ENCODE assay signal across 1 cellular context in genomic region chr6:44049163-44049988, GRCh38.
TF ChIP-seq lines count a peak whose summit lies in the region.

No MANE protein-coding gene starts in this region.

TF ChIP-seq in K562, 482 proteins besides CTCF, POLR2A, EP300 and RAD21 (continued from another document and continues in another):
- no peak for TF ChIP-seq ZNF384 (IDR thresholded peaks at IDR 0.05; ENCODE audit: low read depth, low read length)
- TF ChIP-seq SIN3A (IDR thresholded peaks at IDR 0.05; ENCODE audit: borderline replicate concordance in 2 of 2, control insufficient read depth in 1 of 2, low read depth in 2 of 2, low read length in 2 of 2) = no peak
- TF ChIP-seq KLF1 (tag; IDR thresholded peaks at IDR 0.05) = peak; percentile 54; the same call in 1 of the 2 replicates
- TF ChIP-seq, protein P1, sequence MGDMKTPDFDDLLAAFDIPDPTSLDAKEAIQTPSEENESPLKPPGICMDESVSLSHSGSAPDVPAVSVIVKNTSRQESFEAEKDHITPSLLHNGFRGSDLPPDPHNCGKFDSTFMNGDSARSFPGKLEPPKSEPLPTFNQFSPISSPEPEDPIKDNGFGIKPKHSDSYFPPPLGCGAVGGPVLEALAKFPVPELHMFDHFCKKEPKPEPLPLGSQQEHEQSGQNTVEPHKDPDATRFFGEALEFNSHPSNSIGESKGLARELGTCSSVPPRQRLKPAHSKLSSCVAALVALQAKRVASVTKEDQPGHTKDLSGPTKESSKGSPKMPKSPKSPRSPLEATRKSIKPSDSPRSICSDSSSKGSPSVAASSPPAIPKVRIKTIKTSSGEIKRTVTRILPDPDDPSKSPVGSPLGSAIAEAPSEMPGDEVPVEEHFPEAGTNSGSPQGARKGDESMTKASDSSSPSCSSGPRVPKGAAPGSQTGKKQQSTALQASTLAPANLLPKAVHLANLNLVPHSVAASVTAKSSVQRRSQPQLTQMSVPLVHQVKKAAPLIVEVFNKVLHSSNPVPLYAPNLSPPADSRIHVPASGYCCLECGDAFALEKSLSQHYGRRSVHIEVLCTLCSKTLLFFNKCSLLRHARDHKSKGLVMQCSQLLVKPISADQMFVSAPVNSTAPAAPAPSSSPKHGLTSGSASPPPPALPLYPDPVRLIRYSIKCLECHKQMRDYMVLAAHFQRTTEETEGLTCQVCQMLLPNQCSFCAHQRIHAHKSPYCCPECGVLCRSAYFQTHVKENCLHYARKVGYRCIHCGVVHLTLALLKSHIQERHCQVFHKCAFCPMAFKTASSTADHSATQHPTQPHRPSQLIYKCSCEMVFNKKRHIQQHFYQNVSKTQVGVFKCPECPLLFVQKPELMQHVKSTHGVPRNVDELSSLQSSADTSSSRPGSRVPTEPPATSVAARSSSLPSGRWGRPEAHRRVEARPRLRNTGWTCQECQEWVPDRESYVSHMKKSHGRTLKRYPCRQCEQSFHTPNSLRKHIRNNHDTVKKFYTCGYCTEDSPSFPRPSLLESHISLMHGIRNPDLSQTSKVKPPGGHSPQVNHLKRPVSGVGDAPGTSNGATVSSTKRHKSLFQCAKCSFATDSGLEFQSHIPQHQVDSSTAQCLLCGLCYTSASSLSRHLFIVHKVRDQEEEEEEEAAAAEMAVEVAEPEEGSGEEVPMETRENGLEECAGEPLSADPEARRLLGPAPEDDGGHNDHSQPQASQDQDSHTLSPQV (IDR thresholded peaks at IDR 0.05) = peak; percentile 58
- TF ChIP-seq SNRNP70 (optimal IDR thresholded peaks at IDR 0.05; ENCODE audit: low read depth, low read length) = no peak
- TF ChIP-seq EHMT2 (IDR thresholded peaks at IDR 0.05) = peak; percentile 6; the same call in 1 of the 2 replicates
- peak; percentile 60; the same call in 1 of the 2 replicates for TF ChIP-seq FOXK1 (CRISPR knock-in tag; IDR thresholded peaks at IDR 0.05; ENCODE audit: borderline replicate concordance)
- no peak for TF ChIP-seq ZNF696 (CRISPR knock-in tag; conservative IDR thresholded peaks at IDR 0.05)
- peak in 1 of 2 experiments; percentile 31; a peak in 1 of 4 replicates for TF ChIP-seq RCOR1 (IDR thresholded peaks at IDR 0.05; ENCODE audit: borderline replicate concordance in 1 of 2, low read depth in 2 of 2, low read length in 2 of 2)
- TF ChIP-seq FOSL1 (tag; conservative IDR thresholded peaks at IDR 0.05) = peak; percentile 80
- 0 out of 2 replicates have a peak, but pooled peaks have one; percentile 43 for TF ChIP-seq BACH1 (tag; IDR thresholded peaks at IDR 0.05)
- TF ChIP-seq ZBTB2 (IDR thresholded peaks at IDR 0.05) = no peak
- TF ChIP-seq ZBTB1 (CRISPR knock-in tag; IDR thresholded peaks at IDR 0.05; ENCODE audit: borderline replicate concordance, low read depth) = no peak
- no peak for TF ChIP-seq POLR2AphosphoS2 (IDR thresholded peaks at IDR 0.05; ENCODE audit: low read length)
- TF ChIP-seq RFX1 (IDR thresholded peaks at IDR 0.05) = no peak
- TF ChIP-seq, protein P2, sequence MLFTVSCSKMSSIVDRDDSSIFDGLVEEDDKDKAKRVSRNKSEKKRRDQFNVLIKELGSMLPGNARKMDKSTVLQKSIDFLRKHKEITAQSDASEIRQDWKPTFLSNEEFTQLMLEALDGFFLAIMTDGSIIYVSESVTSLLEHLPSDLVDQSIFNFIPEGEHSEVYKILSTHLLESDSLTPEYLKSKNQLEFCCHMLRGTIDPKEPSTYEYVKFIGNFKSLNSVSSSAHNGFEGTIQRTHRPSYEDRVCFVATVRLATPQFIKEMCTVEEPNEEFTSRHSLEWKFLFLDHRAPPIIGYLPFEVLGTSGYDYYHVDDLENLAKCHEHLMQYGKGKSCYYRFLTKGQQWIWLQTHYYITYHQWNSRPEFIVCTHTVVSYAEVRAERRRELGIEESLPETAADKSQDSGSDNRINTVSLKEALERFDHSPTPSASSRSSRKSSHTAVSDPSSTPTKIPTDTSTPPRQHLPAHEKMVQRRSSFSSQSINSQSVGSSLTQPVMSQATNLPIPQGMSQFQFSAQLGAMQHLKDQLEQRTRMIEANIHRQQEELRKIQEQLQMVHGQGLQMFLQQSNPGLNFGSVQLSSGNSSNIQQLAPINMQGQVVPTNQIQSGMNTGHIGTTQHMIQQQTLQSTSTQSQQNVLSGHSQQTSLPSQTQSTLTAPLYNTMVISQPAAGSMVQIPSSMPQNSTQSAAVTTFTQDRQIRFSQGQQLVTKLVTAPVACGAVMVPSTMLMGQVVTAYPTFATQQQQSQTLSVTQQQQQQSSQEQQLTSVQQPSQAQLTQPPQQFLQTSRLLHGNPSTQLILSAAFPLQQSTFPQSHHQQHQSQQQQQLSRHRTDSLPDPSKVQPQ (CRISPR knock-in tag; IDR thresholded peaks at IDR 0.05; ENCODE audit: borderline replicate concordance) = no peak
- TF ChIP-seq GABPA (tag; conservative IDR thresholded peaks at IDR 0.05; ENCODE audit: low read depth) = no peak
- 0 out of 2 replicates have a peak, but pooled peaks have one; percentile 40 for TF ChIP-seq RUNX1 (IDR thresholded peaks at IDR 0.05; ENCODE audit: low read depth)
- peak; percentile 47; the same call in 1 of the 2 replicates for TF ChIP-seq MAX (CRISPR knock-in tag; IDR thresholded peaks at IDR 0.05)
- TF ChIP-seq JUN (IDR thresholded peaks at IDR 0.05; ENCODE audit: borderline replicate concordance, low read depth, low read length) = 0 out of 2 replicates have a peak, but pooled peaks have one; percentile 16
- TF ChIP-seq JUN (CRISPR knock-in tag; IDR thresholded peaks at IDR 0.05; ENCODE audit: borderline replicate concordance) = no peak
- TF ChIP-seq ZBTB7A (IDR thresholded peaks at IDR 0.05; ENCODE audit: borderline replicate concordance, control insufficient read depth, low read depth, low read length) = no peak
- TF ChIP-seq TBP (optimal IDR thresholded peaks at IDR 0.05; ENCODE audit: low read depth, low read length) = no peak
- TF ChIP-seq MIER1 (IDR thresholded peaks at IDR 0.05; ENCODE audit: low read depth) = no peak
- TF ChIP-seq, protein P3, sequence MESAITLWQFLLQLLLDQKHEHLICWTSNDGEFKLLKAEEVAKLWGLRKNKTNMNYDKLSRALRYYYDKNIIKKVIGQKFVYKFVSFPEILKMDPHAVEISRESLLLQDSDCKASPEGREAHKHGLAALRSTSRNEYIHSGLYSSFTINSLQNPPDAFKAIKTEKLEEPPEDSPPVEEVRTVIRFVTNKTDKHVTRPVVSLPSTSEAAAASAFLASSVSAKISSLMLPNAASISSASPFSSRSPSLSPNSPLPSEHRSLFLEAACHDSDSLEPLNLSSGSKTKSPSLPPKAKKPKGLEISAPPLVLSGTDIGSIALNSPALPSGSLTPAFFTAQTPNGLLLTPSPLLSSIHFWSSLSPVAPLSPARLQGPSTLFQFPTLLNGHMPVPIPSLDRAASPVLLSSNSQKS (CRISPR knock-in tag; IDR thresholded peaks at IDR 0.05) = no peak
- TF ChIP-seq TAF9B (IDR thresholded peaks at IDR 0.05; ENCODE audit: partially characterized antibody) = no peak
- no peak for TF ChIP-seq TAF1 (IDR thresholded peaks at IDR 0.05; ENCODE audit: control insufficient read depth, extremely low read depth, insufficient read depth, low read length, severe bottlenecking)
- no peak for TF ChIP-seq ARID3A (IDR thresholded peaks at IDR 0.05; ENCODE audit: borderline replicate concordance, low read depth, low read length)
- no peak for TF ChIP-seq SP1 (CRISPR knock-in tag; IDR thresholded peaks at IDR 0.05)
- TF ChIP-seq, protein P4, sequence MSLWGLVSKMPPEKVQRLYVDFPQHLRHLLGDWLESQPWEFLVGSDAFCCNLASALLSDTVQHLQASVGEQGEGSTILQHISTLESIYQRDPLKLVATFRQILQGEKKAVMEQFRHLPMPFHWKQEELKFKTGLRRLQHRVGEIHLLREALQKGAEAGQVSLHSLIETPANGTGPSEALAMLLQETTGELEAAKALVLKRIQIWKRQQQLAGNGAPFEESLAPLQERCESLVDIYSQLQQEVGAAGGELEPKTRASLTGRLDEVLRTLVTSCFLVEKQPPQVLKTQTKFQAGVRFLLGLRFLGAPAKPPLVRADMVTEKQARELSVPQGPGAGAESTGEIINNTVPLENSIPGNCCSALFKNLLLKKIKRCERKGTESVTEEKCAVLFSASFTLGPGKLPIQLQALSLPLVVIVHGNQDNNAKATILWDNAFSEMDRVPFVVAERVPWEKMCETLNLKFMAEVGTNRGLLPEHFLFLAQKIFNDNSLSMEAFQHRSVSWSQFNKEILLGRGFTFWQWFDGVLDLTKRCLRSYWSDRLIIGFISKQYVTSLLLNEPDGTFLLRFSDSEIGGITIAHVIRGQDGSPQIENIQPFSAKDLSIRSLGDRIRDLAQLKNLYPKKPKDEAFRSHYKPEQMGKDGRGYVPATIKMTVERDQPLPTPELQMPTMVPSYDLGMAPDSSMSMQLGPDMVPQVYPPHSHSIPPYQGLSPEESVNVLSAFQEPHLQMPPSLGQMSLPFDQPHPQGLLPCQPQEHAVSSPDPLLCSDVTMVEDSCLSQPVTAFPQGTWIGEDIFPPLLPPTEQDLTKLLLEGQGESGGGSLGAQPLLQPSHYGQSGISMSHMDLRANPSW (CRISPR knock-in tag; IDR thresholded peaks at IDR 0.05) = 0 out of 2 replicates have a peak, but pooled peaks have one; percentile 32
- no peak for TF ChIP-seq BDP1 (IDR thresholded peaks at IDR 0.05; ENCODE audit: insufficient read depth, insufficient read length)
- no peak for TF ChIP-seq SMARCB1 (IDR thresholded peaks at IDR 0.05; ENCODE audit: insufficient read length, low read depth)
- no peak for TF ChIP-seq ZNF3 (CRISPR knock-in tag; IDR thresholded peaks at IDR 0.05)
- TF ChIP-seq, protein P5, sequence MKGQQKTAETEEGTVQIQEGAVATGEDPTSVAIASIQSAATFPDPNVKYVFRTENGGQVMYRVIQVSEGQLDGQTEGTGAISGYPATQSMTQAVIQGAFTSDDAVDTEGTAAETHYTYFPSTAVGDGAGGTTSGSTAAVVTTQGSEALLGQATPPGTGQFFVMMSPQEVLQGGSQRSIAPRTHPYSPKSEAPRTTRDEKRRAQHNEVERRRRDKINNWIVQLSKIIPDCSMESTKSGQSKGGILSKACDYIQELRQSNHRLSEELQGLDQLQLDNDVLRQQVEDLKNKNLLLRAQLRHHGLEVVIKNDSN (CRISPR knock-in tag; IDR thresholded peaks at IDR 0.05) = peak; percentile 11; the same call in 1 of the 2 replicates
- TF ChIP-seq RNF2 (IDR thresholded peaks at IDR 0.05) = no peak
- no peak for TF ChIP-seq GABPB1 (CRISPR knock-in tag; IDR thresholded peaks at IDR 0.05)
- no peak for TF ChIP-seq NRF1 (conservative IDR thresholded peaks at IDR 0.05 in 1 of 2, IDR thresholded peaks at IDR 0.05 in 1 of 2)
- peak; percentile 44; the same call in 1 of the 2 replicates for TF ChIP-seq JUND (IDR thresholded peaks at IDR 0.05; ENCODE audit: borderline replicate concordance, low read depth, low read length)
- peak; percentile 70; the same call in 1 of the 3 replicates for TF ChIP-seq JUND (tag; IDR thresholded peaks at IDR 0.05; ENCODE audit: borderline replicate concordance, low read depth, low read length)
- TF ChIP-seq FOXA1 (IDR thresholded peaks at IDR 0.05; ENCODE audit: borderline replicate concordance) = no peak
- TF ChIP-seq HMGN3 (IDR thresholded peaks at IDR 0.05; ENCODE audit: borderline replicate concordance, extremely low read depth, insufficient read length, low read depth, low read length) = no peak
- peak in 1 of 2 experiments; percentile 8; a peak in 1 of 4 replicates for TF ChIP-seq KDM1A (IDR thresholded peaks at IDR 0.05)
- no peak for TF ChIP-seq NFIX (CRISPR knock-in tag; IDR thresholded peaks at IDR 0.05; ENCODE audit: low read depth)
- no peak for TF ChIP-seq SNIP1 (IDR thresholded peaks at IDR 0.05; ENCODE audit: low read depth)
- TF ChIP-seq HDGF (IDR thresholded peaks at IDR 0.05) = 0 out of 2 replicates have a peak, but pooled peaks have one; percentile 55
- TF ChIP-seq ZFX (CRISPR knock-in tag; IDR thresholded peaks at IDR 0.05) = no peak
- peak; percentile 61 for TF ChIP-seq ATF3 (IDR thresholded peaks at IDR 0.05)
- TF ChIP-seq ATF3 (CRISPR knock-in tag; conservative IDR thresholded peaks at IDR 0.05) = no peak
- TF ChIP-seq SRF (CRISPR knock-in tag; IDR thresholded peaks at IDR 0.05) = no peak
- TF ChIP-seq ZNF224 (CRISPR knock-in tag; IDR thresholded peaks at IDR 0.05) = no peak
- no peak for TF ChIP-seq SMAD1 (IDR thresholded peaks at IDR 0.05; ENCODE audit: low read depth, low read length, partially characterized antibody)
- no peak for TF ChIP-seq TEAD2 (tag; IDR thresholded peaks at IDR 0.05)
- no peak for TF ChIP-seq ZFP36 (IDR thresholded peaks at IDR 0.05; ENCODE audit: low read depth, low read length, partially characterized antibody)
- TF ChIP-seq CGGBP1 (CRISPR knock-in tag; IDR thresholded peaks at IDR 0.05) = no peak
- no peak for TF ChIP-seq ZNF764 (CRISPR knock-in tag; IDR thresholded peaks at IDR 0.05; ENCODE audit: low read depth)
- TF ChIP-seq GATAD2B (IDR thresholded peaks at IDR 0.05; ENCODE audit: borderline replicate concordance) = no peak
